17 cellular contexts compared by ENCODE assay signal in the genomic region with DNA sequence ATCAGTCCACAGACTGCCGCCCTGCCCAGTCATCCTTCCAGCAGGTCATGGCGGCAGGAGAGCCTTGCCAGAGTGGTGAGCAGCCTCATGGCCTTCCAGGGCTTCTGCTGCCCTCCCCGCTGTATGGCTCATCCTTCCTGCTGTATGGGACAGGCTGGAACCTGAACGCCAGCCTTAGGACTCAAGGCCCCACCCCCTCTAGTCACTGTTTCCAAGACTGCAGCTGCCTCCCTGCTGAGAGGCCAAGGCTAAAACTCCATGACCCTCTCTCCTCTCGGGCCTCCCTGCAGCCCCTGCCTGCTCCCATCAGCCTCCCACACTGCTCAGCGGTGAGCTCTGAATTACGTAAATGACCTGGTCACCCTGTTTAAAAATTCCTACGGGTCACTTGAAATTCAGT.
"Had no signal": no experiment of that assay in that cellular context is flagged by ENCODE, and none has a peak within 500 bp of the region (broad histone marks: within the 10 kb centered on the region; RNA-seq: fewer than 3 reads in every experiment).

No MANE protein-coding gene starts in this region.

- H3K4me3 ChIP-seq: gastrocnemius medialis, heart right ventricle had no signal

- ATAC-seq: activated CD8-positive, alpha-beta T cell treated with anti-CD3 and anti-CD28 coated beads for 36 hours; activated naive CD4-positive, alpha-beta T cell treated with anti-CD3 and anti-CD28 coated beads, Interleukin-2, amount 50 U/mL, for 72 hours; gastrocnemius medialis; heart right ventricle; left ventricle myocardium superior; natural killer cell; stimulated activated effector memory CD8-positive, alpha-beta T cell treated with anti-CD3 and anti-CD28 coated beads, Interleukin-12 subunit alpha, Interleukin-12 subunit beta, amount 100 ng/mL, for 72 hours had no signal

- DNase-seq: activated B cell treated with CpG ODN at 0.5 μM for 24 hours; activated CD4-positive, alpha-beta T cell treated with anti-CD3 and anti-CD28 coated beads for 48 hours; activated CD8-positive, alpha-beta T cell treated with anti-CD3 and anti-CD28 coated beads for 36 hours; activated gamma-delta T cell; activated T-cell treated with anti-CD3 and anti-CD28 coated beads, Interleukin-2, amount 50 U/mL, for 4 hours; cortex of kidney; effector memory CD4-positive, alpha-beta T cell; gastrocnemius medialis; heart right ventricle; kidney; left ventricle myocardium superior; mesenchymal stem cell; natural killer cell; nucleus accumbens; T-helper 2 cell had no signal
